In genomic region chr11:75598900-75599299, GRCh38 we compare ENCODE assay signal across 14 cellular contexts.
"Had no signal": no experiment of that assay in that cellular context is flagged by ENCODE, and none has a peak within 500 bp of the region (broad histone marks: within the 10 kb centered on the region; RNA-seq: fewer than 3 reads in every experiment).

No MANE protein-coding gene starts in this region.

- H3K4me3 ChIP-seq: colonic mucosa, heart left ventricle, right atrium auricular region had no signal

- H3K27ac Mint-ChIP-seq: naive thymus-derived CD4-positive, alpha-beta T cell; nephron progenitor cell; type B pancreatic cell had no signal

- H3K36me3 ChIP-seq: colonic mucosa, heart left ventricle, right atrium auricular region had no signal

- ATAC-seq: naive thymus-derived CD4-positive, alpha-beta T cell had no signal

- H3K27ac ChIP-seq: colonic mucosa, heart left ventricle, right atrium auricular region had no signal

- H3K36me3 Mint-ChIP-seq: naive thymus-derived CD4-positive, alpha-beta T cell; type B pancreatic cell had no signal

- H3K9me3 ChIP-seq: colonic mucosa, heart left ventricle, right atrium auricular region had no signal

- DNase-seq: colonic mucosa; dermis blood vessel endothelial cell; erythroblast; foreskin melanocyte; heart left ventricle; hippocampal formation; kidney glomerular epithelial cell; naive thymus-derived CD4-positive, alpha-beta T cell; nephron progenitor cell; small intestine; stimulated activated CD4-positive, alpha-beta T cell treated with anti-CD3 and anti-CD28 coated beads, Interleukin-12 subunit alpha, Interleukin-12 subunit beta, amount 100 ng/mL, for 4 hours; stimulated activated naive CD4-positive, alpha-beta T cell had no signal

- H3K4me3 Mint-ChIP-seq: naive thymus-derived CD4-positive, alpha-beta T cell; nephron progenitor cell; type B pancreatic cell had no signal

- H3K4me1 ChIP-seq: colonic mucosa, heart left ventricle, right atrium auricular region had no signal

- H3K9me3 Mint-ChIP-seq: naive thymus-derived CD4-positive, alpha-beta T cell; nephron progenitor cell; type B pancreatic cell had no signal

- H3K27me3 ChIP-seq: colonic mucosa, heart left ventricle, right atrium auricular region had no signal
